Comparison of ENCODE assay signal across 8 cellular contexts in genomic region chr19:35775298-35776101, GRCh38. TPM values are rescaled to one million over a fixed set of nuclear protein-coding genes. Genes with fewer than 3 reads are reported as not detected.
DNase-seq lines count a peak whose midpoint lies in the region; ATAC-seq, FAIRE-seq and TF ChIP-seq lines count a peak whose summit lies in the region.

Gene ARHGAP33, plus strand, starts transcription at chr19:35775564. Its CDS starts 95 bp downstream, at chr19:35775659.

- POLR2A ChIA-PET in RWPE1 (lab: Yijun Ruan, JAX; ENCODE audit: low non-redundant PET): no interaction called here
- POLR2A ChIA-PET in naive thymus-derived CD8-positive, alpha-beta T cell (lab: Charles Lee): no interaction called here

- no peaks in the 10 kb centered on the region for H3K9me3 Mint-ChIP-seq in naive thymus-derived CD8-positive, alpha-beta T cell
- no peaks in the 10 kb centered on the region for H3K9me3 Mint-ChIP-seq in stimulated activated naive B cell treated with anti-CD40 and anti-IgM and Interleukin-4, amounts not matched to agents 10 μg/mL and 1 μg/mL and 100 μg/mL, for 72 hours

- ATAC-seq in naive thymus-derived CD8-positive, alpha-beta T cell: peak; percentile 94 to 98
- peak; percentile 98 to 99 for ATAC-seq in stimulated activated naive B cell treated with anti-CD40 and anti-IgM and Interleukin-4, amounts not matched to agents 10 μg/mL and 1 μg/mL and 100 μg/mL, for 72 hours (replicated peaks)

- peak within 1 kb of the TSS; percentile 72 for H3K27ac ChIP-seq in RWPE1

- peak; percentile 75 for FAIRE-seq in H54 (lab: Jason Lieb, UNC)

- peak within 1 kb of the TSS; percentile 66 for H3K4me3 ChIP-seq in fibroblast of mammary gland (ENCODE audit: control insufficient read depth, low read depth, low read length)

- H3K4me1 Mint-ChIP-seq in naive thymus-derived CD8-positive, alpha-beta T cell: peaks cover 8 to 23% (median 18%) of the 10 kb centered on the region in 4 donors
- peaks cover 8 to 13% of the 10 kb centered on the region in 2 donors for H3K4me1 Mint-ChIP-seq in stimulated activated naive B cell treated with anti-CD40 and anti-IgM and Interleukin-4, amounts not matched to agents 10 μg/mL and 1 μg/mL and 100 μg/mL, for 72 hours

- H3K27me3 Mint-ChIP-seq in naive thymus-derived CD8-positive, alpha-beta T cell: no peaks in the 10 kb centered on the region
- no peaks in the 10 kb centered on the region for H3K27me3 Mint-ChIP-seq in stimulated activated naive B cell treated with anti-CD40 and anti-IgM and Interleukin-4, amounts not matched to agents 10 μg/mL and 1 μg/mL and 100 μg/mL, for 72 hours

- TF ChIP-seq POLR2A in H54 (IDR thresholded peaks at IDR 0.05; ENCODE audit: low read depth, low read length): peak; percentile 72

- DNase-seq in ELF-1 (ENCODE audit: low read depth, low spot score) (peak; percentile 97), H54 (ENCODE audit: insufficient read length, low spot score) (peak; percentile 99), LoVo (ENCODE audit: low spot score) (peak; percentile 94), RWPE1 (ENCODE audit: low spot score) (peak; percentile 97), fibroblast of mammary gland (ENCODE audit: low read depth) (peak; percentile 93)
- DNase-seq in activated T-helper 1 cell treated with anti-CD3 and anti-CD28 coated beads, Interleukin-2, amount 50 U/mL, for 16 hours (ENCODE audit: low read depth in 1 of 2, low spot score in 1 of 2): peak; percentile 95 to 96
- DNase-seq in naive thymus-derived CD8-positive, alpha-beta T cell: peak; percentile 93 to 99 (median 98)
- DNase-seq in stimulated activated naive B cell treated with anti-CD40 and anti-IgM and Interleukin-4, amounts not matched to agents 10 μg/mL and 1 μg/mL and 100 μg/mL, for 72 hours: peak; percentile 97

- peak within 1 kb of the TSS; percentile 74 to 90 (median 87) for H3K4me3 Mint-ChIP-seq in naive thymus-derived CD8-positive, alpha-beta T cell
- peak within 1 kb of the TSS; percentile 76 to 81 for H3K4me3 Mint-ChIP-seq in stimulated activated naive B cell treated with anti-CD40 and anti-IgM and Interleukin-4, amounts not matched to agents 10 μg/mL and 1 μg/mL and 100 μg/mL, for 72 hours

- TF ChIP-seq CTCF in RWPE1 (conservative IDR thresholded peaks at IDR 0.05; ENCODE audit: low read depth) (no peak), fibroblast of mammary gland (conservative IDR thresholded peaks at IDR 0.05; ENCODE audit: control insufficient read depth, insufficient read depth, low read depth, low read length) (no peak)

- peaks cover 0 to 2% (median 0%) of the 10 kb centered on the region in 3 donors for H3K36me3 Mint-ChIP-seq in naive thymus-derived CD8-positive, alpha-beta T cell
- H3K36me3 Mint-ChIP-seq in stimulated activated naive B cell treated with anti-CD40 and anti-IgM and Interleukin-4, amounts not matched to agents 10 μg/mL and 1 μg/mL and 100 μg/mL, for 72 hours: no peaks in the 10 kb centered on the region

- peak within 1 kb of the TSS in 8 of 10 donors; percentile 10 to 80 (median 70) for H3K27ac Mint-ChIP-seq in naive thymus-derived CD8-positive, alpha-beta T cell
- H3K27ac Mint-ChIP-seq in stimulated activated naive B cell treated with anti-CD40 and anti-IgM and Interleukin-4, amounts not matched to agents 10 μg/mL and 1 μg/mL and 100 μg/mL, for 72 hours: peak within 1 kb of the TSS; percentile 76

- CTCF ChIA-PET in RWPE1 (lab: Yijun Ruan, JAX): no interaction called here

RNA-seq across cellular contexts. Expression of gene ARHGAP33, which starts in this region (rescaled TPM):
- 10 to 100 TPM in 1 of 2 experiments, 1 to 10 TPM in 1; 8.7 to 11.1 TPM for total RNA-seq in naive thymus-derived CD8-positive, alpha-beta T cell
- under 1 TPM in 1 of 3 donors, not detected in 2; 0.13 TPM for polyA plus RNA-seq in naive thymus-derived CD8-positive, alpha-beta T cell

Comparison
In these comparisons a context has a peak if more than half of its experiments do, and no peak if none do; other contexts are left out.
1. Peak in every context shown above with its lines: DNase-seq, ATAC-seq, H3K4me3 ChIP-seq and H3K27ac ChIP-seq.